ENCODE assay signal across 8 cellular contexts in the genomic region with DNA sequence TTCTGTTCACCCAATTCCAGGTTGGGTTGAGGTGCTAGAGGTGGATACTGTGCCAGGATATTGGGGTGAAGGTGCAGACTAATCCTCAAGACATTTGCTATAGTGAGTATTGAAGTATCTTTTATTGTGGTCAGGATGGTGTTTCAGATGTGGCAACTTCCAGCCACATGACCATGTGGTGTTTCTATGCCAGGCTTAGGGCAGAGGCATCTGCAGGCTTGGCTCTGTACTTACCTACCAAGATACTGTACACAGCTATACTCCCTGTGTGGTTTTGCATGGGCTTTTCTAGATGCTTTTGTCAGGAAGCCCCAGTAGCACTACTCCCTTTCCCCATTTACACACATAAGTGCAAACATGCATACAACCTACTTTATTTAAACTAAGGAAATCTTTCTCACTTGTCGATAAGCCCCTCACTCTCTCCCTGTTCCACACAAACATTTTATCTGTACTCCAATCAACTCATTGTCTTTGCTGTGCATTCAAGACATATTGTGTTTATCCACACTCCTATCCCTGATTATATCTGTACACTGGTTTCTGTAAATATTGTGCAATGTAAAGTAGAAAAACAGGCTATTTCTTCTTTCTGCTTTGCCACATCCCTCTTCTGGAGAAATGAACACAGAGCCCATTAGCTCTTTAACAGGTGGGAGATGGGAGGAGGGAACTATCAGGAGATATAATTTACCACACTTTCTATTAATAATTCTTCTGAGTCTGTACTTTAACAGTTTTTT. TPM values are rescaled to one million over a fixed set of nuclear protein-coding genes. Genes with fewer than 3 reads are reported as not detected.
DNase-seq lines count a peak whose midpoint lies in the region; ATAC-seq and TF ChIP-seq lines count a peak whose summit lies in the region.

No MANE protein-coding gene starts in this region.

- DNase-seq in SKM-1 treated with dmso at 0.1 percent for 144 hours (lab: John Stamatoyannopoulos, UW; ENCODE audit: unreplicated experiment) (peak; percentile 57), SKM-1 (lab: John Stamatoyannopoulos, UW; ENCODE audit: unreplicated experiment) (no peak), SK-MEL-5 (ENCODE audit: low read depth, low spot score) (peak; percentile 20), fibroblast of mammary gland (ENCODE audit: low read depth) (peak; percentile 30), colonic mucosa (no peak), inferior parietal cortex (ENCODE audit: extremely low spot score) (no peak), right atrium auricular region (ENCODE audit: low spot score) (no peak)

- H3K36me3 ChIP-seq in colonic mucosa (no peaks in the 10 kb centered on the region), right atrium auricular region (no peaks in the 10 kb centered on the region)

- peak; percentile 85 for ATAC-seq in HG03039 (IDR thresholded peaks at IDR 0.05; ENCODE audit: unreplicated experiment)

- H3K9ac ChIP-seq in colonic mucosa (ENCODE audit: low read depth in 2 of 2, low read length in 2 of 2), result no peak overlapping the region

- TF ChIP-seq CTCF in fibroblast of mammary gland (conservative IDR thresholded peaks at IDR 0.05; ENCODE audit: control insufficient read depth, insufficient read depth, low read depth, low read length) (no peak), colonic mucosa (IDR thresholded peaks at IDR 0.05) (no peak), right atrium auricular region (IDR thresholded peaks at IDR 0.05) (no peak)

- H3K4me3 ChIP-seq in fibroblast of mammary gland (ENCODE audit: control insufficient read depth, low read depth, low read length) (no peak overlapping the region), colonic mucosa (no peak overlapping the region), right atrium auricular region (no peak overlapping the region)

- intact Hi-C loops in colonic mucosa (cut with DNase I), result no loop called here

- in situ Hi-C loops in SK-MEL-5 (cut with HindIII; ENCODE audit: low pct_unique_long_range_greater_than_20kb, low sequenced_read_pairs), result no loop called here

- H3K9me3 ChIP-seq in colonic mucosa (no peaks in the 10 kb centered on the region), right atrium auricular region (no peaks in the 10 kb centered on the region)

- H3K27ac ChIP-seq in colonic mucosa (no peak overlapping the region), right atrium auricular region (no peak overlapping the region)

- no peaks in the 10 kb centered on the region for H3K27me3 ChIP-seq in colonic mucosa
- H3K27me3 ChIP-seq in right atrium auricular region, result no peaks in the 10 kb centered on the region

- no peaks in the 10 kb centered on the region for H3K4me1 ChIP-seq in colonic mucosa
- H3K4me1 ChIP-seq in right atrium auricular region, result no peaks in the 10 kb centered on the region

RNA-seq across cellular contexts. Expression of gene ARL6IP6, which starts 12.3 kb away (rescaled TPM):
- total RNA-seq in SK-MEL-5 (2014; rRNA removed; shearing (Covaris generic)), result 10.8 and 11.1 TPM in 2 replicates
- 17.6 and 29.3 TPM in 2 replicates for polyA plus RNA-seq in SK-MEL-5 (2015; cell fraction: cytosol; rRNA removed)
- polyA plus RNA-seq in SK-MEL-5 (2015; cell fraction: nucleus; rRNA removed), result 23.5 and 29.7 TPM in 2 replicates
- 10 to 100 TPM; 15.5 to 21.2 TPM for total RNA-seq in colonic mucosa
- total RNA-seq in right atrium auricular region, result 10 to 100 TPM in 1 of 2 donors, 1 to 10 TPM in 1; 7.5 to 10.0 TPM

RNA-seq across cellular contexts. Expression of gene PRPF40A, which starts 13.5 kb away (rescaled TPM):
- 103 and 108 TPM in 2 replicates for total RNA-seq in SK-MEL-5 (2014; rRNA removed; shearing (Covaris generic))
- polyA plus RNA-seq in SK-MEL-5 (2015; cell fraction: cytosol; rRNA removed), result 47.5 and 66.2 TPM in 2 replicates
- polyA plus RNA-seq in SK-MEL-5 (2015; cell fraction: nucleus; rRNA removed), result 65.0 and 88.4 TPM in 2 replicates
- total RNA-seq in colonic mucosa (100 to 1,000 TPM; 103 to 115 TPM), right atrium auricular region (10 to 100 TPM; 31.2 to 44.6 TPM)

Comparison
In these comparisons a context has a peak if more than half of its experiments do, and no peak if none do; other contexts are left out.
1. DNase-seq: peak in SKM-1 treated with dmso at 0.1 percent for 144 hours (single experiment), SK-MEL-5 (single experiment) and fibroblast of mammary gland (single experiment); none in SKM-1 (single experiment), colonic mucosa (single experiment), inferior parietal cortex (single experiment) and right atrium auricular region (single experiment).